In the genomic region with DNA sequence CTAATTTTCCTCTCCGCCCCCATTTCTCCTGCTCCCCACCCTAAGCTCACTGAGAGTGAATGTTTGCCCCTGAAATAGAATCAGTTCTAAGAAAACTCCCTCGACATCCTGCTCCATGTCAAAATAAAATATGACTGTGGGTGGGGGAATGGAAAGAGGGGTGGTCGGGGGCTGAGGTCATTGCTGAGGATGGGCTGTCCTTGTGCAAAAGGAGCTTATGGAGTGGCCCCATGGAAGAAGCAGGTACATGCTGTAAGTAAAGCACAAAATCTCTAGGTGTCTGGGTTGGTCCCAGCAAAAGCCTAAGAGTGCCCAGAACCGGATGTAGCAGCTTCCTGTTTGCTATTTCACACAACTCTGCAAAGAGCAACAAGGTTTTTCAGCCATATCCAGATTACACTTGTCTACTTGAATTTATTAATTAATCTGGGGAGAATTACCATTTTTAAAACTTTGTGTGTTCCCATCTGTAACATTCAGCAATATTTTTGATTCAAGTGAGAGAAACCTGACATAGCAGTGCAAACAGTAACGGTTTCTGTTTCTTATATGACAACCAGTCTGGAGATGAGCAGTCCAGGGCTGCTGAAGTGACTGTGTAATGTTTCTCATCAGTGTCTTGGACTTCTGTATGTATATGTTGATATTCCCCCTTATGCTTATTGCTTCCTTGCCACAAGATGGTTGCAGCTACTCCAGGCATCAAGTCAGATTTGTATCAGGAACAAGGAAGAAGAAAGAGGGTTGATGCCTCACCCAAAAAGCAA, we compare ENCODE assay signal across 8 cellular contexts. TPM values are rescaled to one million over a fixed set of nuclear protein-coding genes. Genes with fewer than 3 reads are reported as not detected.
A peak's percentile ranks its signal among the peaks of the same experiment; 100 is the strongest.
DNase-seq lines count a peak whose midpoint lies in the region; ATAC-seq and TF ChIP-seq lines count a peak whose summit lies in the region.

No MANE protein-coding gene starts in this region.

- no peak overlapping the region for H2AFZ ChIP-seq in SK-N-SH (ENCODE audit: low read depth)

- 4% methylated on average over 5 of the region's 5 CpGs for WGBS in SK-N-SH (ENCODE audit: low lambda C conversion rate)

- CTCF ChIA-PET in SK-N-SH (lab: Yijun Ruan, JAX), result interaction anchor here (0.7 to 1.2 kb wide), 2 partner anchors 36 to 868 kb away, joined by 3 to 4 read pairs; no protein-coding TSS in a partner anchor

- no peaks in the 10 kb centered on the region for H3F3A ChIP-seq in SK-N-SH (replicated peaks; ENCODE audit: insufficient read depth)

- peak; percentile 66 for DNase-seq in activated T-cell treated with anti-CD3 and anti-CD28 coated beads, Interleukin-2, amount 50 U/mL, for 24 hours
- DNase-seq in upper lobe of right lung, result no peak
- DNase-seq in foreskin fibroblast, result no peak
- DNase-seq in SK-N-SH, result no peak
- DNase-seq in sciatic nerve (ENCODE audit: low spot score), result no peak

- no peaks in the 10 kb centered on the region for H3K9me3 ChIP-seq in BLaER1 treated with 17β-estradiol and CSF1 and Interleukin-3, amounts not matched to agents 10 nM and 100 nM (replicated peaks in 1 of 11)
- H3K9me3 ChIP-seq in upper lobe of right lung (no peaks in the 10 kb centered on the region), SK-N-SH (no peaks in the 10 kb centered on the region)

- H3K36me3 ChIP-seq in BLaER1 treated with 17β-estradiol and CSF1 and Interleukin-3, amounts not matched to agents 10 nM and 100 nM, result no peaks in the 10 kb centered on the region
- H3K36me3 ChIP-seq in upper lobe of right lung (no peaks in the 10 kb centered on the region), SK-N-SH (replicated peaks in 1 of 2; ENCODE audit: control insufficient read depth in 1 of 2, insufficient read depth in 2 of 2, low read length in 1 of 2) (no peaks in the 10 kb centered on the region)

- ATAC-seq in GM19351 (IDR thresholded peaks at IDR 0.05; ENCODE audit: unreplicated experiment) (peak; percentile 51), HG03378 (IDR thresholded peaks at IDR 0.05; ENCODE audit: unreplicated experiment) (peak; percentile 55), upper lobe of right lung (peak; percentile 32), sciatic nerve (no peak)

- H3K4me1 ChIP-seq in BLaER1 treated with 17β-estradiol and CSF1 and Interleukin-3, amounts not matched to agents 10 nM and 100 nM, result peaks cover 25 to 33% (median 29%) of the 10 kb centered on the region in 10 experiments
- peaks cover 21% of the 10 kb centered on the region for H3K4me1 ChIP-seq in upper lobe of right lung
- H3K4me1 ChIP-seq in SK-N-SH (ENCODE audit: control insufficient read depth in 1 of 2, insufficient read depth in 2 of 2, low read depth in 1 of 2, low read length in 1 of 2), result no peaks in the 10 kb centered on the region

- H3K36me3 Mint-ChIP-seq in activated T-cell treated with anti-CD3 and anti-CD28 coated beads, Interleukin-2, amount 50 U/mL, for 24 hours (ENCODE audit: low read depth), result peaks cover 18% of the 10 kb centered on the region

- TF ChIP-seq RAD21 in SK-N-SH (IDR thresholded peaks at IDR 0.05; ENCODE audit: low read length), result no peak

- TF ChIP-seq EP300 in SK-N-SH (IDR thresholded peaks at IDR 0.05; ENCODE audit: borderline replicate concordance in 1 of 2, low read depth in 1 of 2, low read length in 1 of 2), result no peak

- intact Hi-C loops in upper lobe of right lung (cut with DNase I), result no loop called here
- intact Hi-C loops in sciatic nerve (cut with DNase I), result no loop called here

- H4K20me1 ChIP-seq in BLaER1 treated with 17β-estradiol and CSF1 and Interleukin-3, amounts not matched to agents 10 nM and 100 nM, result no peaks in the 10 kb centered on the region
- no peaks in the 10 kb centered on the region for H4K20me1 ChIP-seq in SK-N-SH (ENCODE audit: insufficient read depth)

- POLR2A ChIA-PET in SK-N-SH (lab: Yijun Ruan, JAX), result no interaction called here

- TF ChIP-seq CTCF in upper lobe of right lung (IDR thresholded peaks at IDR 0.05), result no peak
- TF ChIP-seq CTCF in foreskin fibroblast (IDR thresholded peaks at IDR 0.05; ENCODE audit: low read depth, low read length), result no peak
- no peak for TF ChIP-seq CTCF in SK-N-SH (IDR thresholded peaks at IDR 0.05)

- H3K9me2 ChIP-seq in SK-N-SH, result no peaks in the 10 kb centered on the region

- H3K27me3 ChIP-seq in BLaER1 treated with 17β-estradiol and CSF1 and Interleukin-3, amounts not matched to agents 10 nM and 100 nM, result no peaks in the 10 kb centered on the region
- H3K27me3 ChIP-seq in upper lobe of right lung (no peaks in the 10 kb centered on the region), SK-N-SH (ENCODE audit: insufficient read depth) (peaks cover 7% of the 10 kb centered on the region; the same call in 1 of the 2 replicates)

- H3K9ac ChIP-seq in BLaER1 treated with 17β-estradiol and CSF1 and Interleukin-3, amounts not matched to agents 10 nM and 100 nM, result peak overlapping the region in 3 of 11 experiments; percentile 6 to 41 (median 7); a peak in 4 of 22 replicates
- H3K9ac ChIP-seq in SK-N-SH, result no peak overlapping the region

- no peaks in the 10 kb centered on the region for H3K79me2 ChIP-seq in SK-N-SH (ENCODE audit: insufficient read depth)

- H3K4me3 Mint-ChIP-seq in activated T-cell treated with anti-CD3 and anti-CD28 coated beads, Interleukin-2, amount 50 U/mL, for 24 hours, result peak overlapping the region; percentile 70

- H3K27me3 Mint-ChIP-seq in activated T-cell treated with anti-CD3 and anti-CD28 coated beads, Interleukin-2, amount 50 U/mL, for 24 hours, result no peaks in the 10 kb centered on the region

- peak overlapping the region in 8 of 11 experiments; percentile 27 to 65 (median 55); a peak in 16 of 22 replicates for H3K27ac ChIP-seq in BLaER1 treated with 17β-estradiol and CSF1 and Interleukin-3, amounts not matched to agents 10 nM and 100 nM
- H3K27ac ChIP-seq in upper lobe of right lung (peak overlapping the region; percentile 33), SK-N-SH (ENCODE audit: low read depth in 2 of 2, low read length in 1 of 2) (no peak overlapping the region)

- H3K4me1 Mint-ChIP-seq in activated T-cell treated with anti-CD3 and anti-CD28 coated beads, Interleukin-2, amount 50 U/mL, for 24 hours (ENCODE audit: low read depth), result peaks cover 92% of the 10 kb centered on the region

- H3K27ac Mint-ChIP-seq in activated T-cell treated with anti-CD3 and anti-CD28 coated beads, Interleukin-2, amount 50 U/mL, for 24 hours, result peak overlapping the region; percentile 99

- peaks cover 2% of the 10 kb centered on the region for H3K9me3 Mint-ChIP-seq in activated T-cell treated with anti-CD3 and anti-CD28 coated beads, Interleukin-2, amount 50 U/mL, for 24 hours

- peak overlapping the region; percentile 73 to 94 (median 85) for H3K4me2 ChIP-seq in BLaER1 treated with 17β-estradiol and CSF1 and Interleukin-3, amounts not matched to agents 10 nM and 100 nM
- H3K4me2 ChIP-seq in SK-N-SH, result no peak overlapping the region

- H3K4me3 ChIP-seq in BLaER1 treated with 17β-estradiol and CSF1 and Interleukin-3, amounts not matched to agents 10 nM and 100 nM, result peak overlapping the region in 5 of 10 experiments; percentile 3 to 45 (median 15); a peak in 5 of 20 replicates
- H3K4me3 ChIP-seq in upper lobe of right lung (no peak overlapping the region), foreskin fibroblast (ENCODE audit: low read depth in 1 of 2, low read length in 2 of 2) (no peak overlapping the region), SK-N-SH (ENCODE audit: low read depth in 2 of 2, low read length in 1 of 2) (no peak overlapping the region)

TF ChIP-seq in SK-N-SH, 30 proteins besides CTCF, POLR2A, EP300 and RAD21:
- TF ChIP-seq FOXJ3 (CRISPR knock-in tag; IDR thresholded peaks at IDR 0.05), result no peak
- TF ChIP-seq RXRA (IDR thresholded peaks at IDR 0.05; ENCODE audit: borderline replicate concordance, low read depth), result no peak
- TF ChIP-seq EZH2phosphoT487 (IDR thresholded peaks at IDR 0.05; ENCODE audit: borderline replicate concordance, low read depth), result no peak
- TF ChIP-seq, protein P1, sequence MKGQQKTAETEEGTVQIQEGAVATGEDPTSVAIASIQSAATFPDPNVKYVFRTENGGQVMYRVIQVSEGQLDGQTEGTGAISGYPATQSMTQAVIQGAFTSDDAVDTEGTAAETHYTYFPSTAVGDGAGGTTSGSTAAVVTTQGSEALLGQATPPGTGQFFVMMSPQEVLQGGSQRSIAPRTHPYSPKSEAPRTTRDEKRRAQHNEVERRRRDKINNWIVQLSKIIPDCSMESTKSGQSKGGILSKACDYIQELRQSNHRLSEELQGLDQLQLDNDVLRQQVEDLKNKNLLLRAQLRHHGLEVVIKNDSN (IDR thresholded peaks at IDR 0.05; ENCODE audit: borderline replicate concordance, low read depth), result no peak

RNA-seq across cellular contexts. Expression of a gene that starts 40.4 kb away (rescaled TPM):
- total RNA-seq in upper lobe of right lung (8.1 TPM), sciatic nerve (3.1 TPM)
- polyA plus RNA-seq in SK-N-SH (2012; rRNA removed), result not detected in 2 replicates
- polyA plus RNA-seq in SK-N-SH (2012; cell fraction: cytosol; rRNA removed), result not detected in 2 replicates
- not detected in 2 replicates for polyA plus RNA-seq in SK-N-SH (2012; cell fraction: nucleus; rRNA removed)

Comparison
In these comparisons a context has a peak if more than half of its experiments do, and no peak if none do; other contexts are left out.
1. H3K27ac ChIP-seq: peak in BLaER1 treated with 17β-estradiol and CSF1 and Interleukin-3, amounts not matched to agents 10 nM and 100 nM (8 of 11) and upper lobe of right lung (single experiment); none in SK-N-SH (0 of 2).